Comparison of ENCODE assay signal across 14 cellular contexts in genomic region chr1:65527672-65528071, GRCh38.
DNase-seq lines count a peak whose midpoint lies in the region; ATAC-seq and TF ChIP-seq lines count a peak whose summit lies in the region.
"Had no signal": no experiment of that assay in that cellular context is flagged by ENCODE, and none has a peak within 500 bp of the region (broad histone marks: within the 10 kb centered on the region; RNA-seq: fewer than 3 reads in every experiment).

No MANE protein-coding gene starts in this region.

- H3K79me2 ChIP-seq in GM23248 (ENCODE audit: insufficient read depth), result no peaks in the 10 kb centered on the region

- H4K20me1 ChIP-seq in GM23248 (ENCODE audit: insufficient read depth), result no peaks in the 10 kb centered on the region

- H3F3A ChIP-seq in GM23248 (ENCODE audit: insufficient read depth), result peaks cover 23% of the 10 kb centered on the region

- H3K9me3 ChIP-seq in GM23248 (ENCODE audit: low read depth), result no peaks in the 10 kb centered on the region
- peaks cover 0 to 7% of the 10 kb centered on the region in 2 donors for H3K9me3 ChIP-seq in muscle layer of duodenum (ENCODE audit: control insufficient read depth in 1 of 2, low read length in 2 of 2)

- H3K27me3 ChIP-seq in GM23248 (replicated peaks; ENCODE audit: insufficient read depth) (peaks cover 26% of the 10 kb centered on the region), muscle layer of duodenum (ENCODE audit: low read depth, low read length) (peaks cover 17% of the 10 kb centered on the region)

- H3K4me3 ChIP-seq in GM23248 (peak overlapping the region; percentile 63), muscle layer of duodenum (ENCODE audit: low read depth in 1 of 2, low read length in 2 of 2) (peak overlapping the region in 1 of 2 donors; percentile 12)

- H3K27ac Mint-ChIP-seq in activated naive CD4-positive, alpha-beta T cell treated with anti-CD3 and anti-CD28 coated beads, Interleukin-2, amount 50 U/mL, for 72 hours, result no peak overlapping the region

- H2AFZ ChIP-seq in GM23248, result peak overlapping the region; percentile 64

- in situ Hi-C loops in GM23248 (cut with MboI), result no loop called here

- no peak for TF ChIP-seq CTCF in 22Rv1 (IDR thresholded peaks at IDR 0.05)

- WGBS in GM23248 (ENCODE audit: low coverage in 1 of 2, low lambda C conversion rate in 2 of 2, missing lambda C conversion rate in 2 of 2), 2 experiments, result 1 to 6% methylated on average over 4 of the region's 4 CpGs

- no peak for ATAC-seq in GM18907 (IDR thresholded peaks at IDR 0.05; ENCODE audit: unreplicated experiment)
- no peak for ATAC-seq in HG02885 (IDR thresholded peaks at IDR 0.05; ENCODE audit: poor library complexity, unreplicated experiment)
- ATAC-seq in activated naive CD4-positive, alpha-beta T cell treated with anti-CD3 and anti-CD28 coated beads, Interleukin-2, amount 50 U/mL, for 72 hours, result no peak

- no peaks in the 10 kb centered on the region for H3K36me3 ChIP-seq in GM23248 (ENCODE audit: low read depth)
- H3K36me3 ChIP-seq in muscle layer of duodenum (ENCODE audit: control insufficient read depth in 1 of 2, insufficient read depth in 2 of 2, low read length in 2 of 2), result no peaks in the 10 kb centered on the region

- peaks cover 27% of the 10 kb centered on the region for H3K4me1 ChIP-seq in GM23248 (ENCODE audit: insufficient read depth)
- peaks cover 0 to 8% of the 10 kb centered on the region in 2 donors for H3K4me1 ChIP-seq in muscle layer of duodenum (ENCODE audit: control insufficient read depth in 1 of 2, insufficient read depth in 2 of 2, low read length in 2 of 2)

- H3K9me2 ChIP-seq in GM23248 (ENCODE audit: insufficient read depth), result no peaks in the 10 kb centered on the region

- peaks cover 7 to 25% of the 10 kb centered on the region in 2 donors for H3K36me3 Mint-ChIP-seq in activated naive CD4-positive, alpha-beta T cell treated with anti-CD3 and anti-CD28 coated beads, Interleukin-2, amount 50 U/mL, for 72 hours

- H3K9ac ChIP-seq in GM23248, result peak overlapping the region; percentile 78

- DNase-seq in GM23248 (peak; percentile 79), dermis microvascular lymphatic vessel endothelial cell (ENCODE audit: low read depth in 2 of 2) (peak; percentile 21 to 37), cerebellar cortex (ENCODE audit: low spot score) (no peak)
- no peak for DNase-seq in activated naive CD4-positive, alpha-beta T cell treated with anti-CD3 and anti-CD28 coated beads, Interleukin-2, amount 50 U/mL, for 72 hours (ENCODE audit: low spot score in 2 of 2)
- DNase-seq: activated CD4-positive, alpha-beta T cell treated with anti-CD3 and anti-CD28 coated beads for 48 hours; AML-193; islet precursor cell; KG1; NCI-H2029; SW 1271 had no signal

- H3K27ac ChIP-seq in 22Rv1, result peak overlapping the region; percentile 62
- peak overlapping the region; percentile 84 for H3K27ac ChIP-seq in GM23248
- H3K27ac ChIP-seq in muscle layer of duodenum (ENCODE audit: low read length), result peak overlapping the region; percentile 29

- peaks cover 0 to 10% of the 10 kb centered on the region in 2 donors for H3K9me3 Mint-ChIP-seq in activated naive CD4-positive, alpha-beta T cell treated with anti-CD3 and anti-CD28 coated beads, Interleukin-2, amount 50 U/mL, for 72 hours

- H3K4me2 ChIP-seq in GM23248 (ENCODE audit: unreplicated experiment), result peak overlapping the region; percentile 79

Comparison
In these comparisons a context has a peak if more than half of its experiments do, and no peak if none do; other contexts are left out.
1. H3K27ac ChIP-seq: peak in every context shown above with its lines; median percentile 84 in GM23248; 62 in 22Rv1; 29 in muscle layer of duodenum.
2. DNase-seq: peak in GM23248 (single experiment) and dermis microvascular lymphatic vessel endothelial cell (2 of 2); none in cerebellar cortex (single experiment) and activated naive CD4-positive, alpha-beta T cell treated with anti-CD3 and anti-CD28 coated beads, Interleukin-2, amount 50 U/mL, for 72 hours (0 of 2).